In genomic region chr10:86592413-86592812, GRCh38 we compare ENCODE assay signal across 16 cellular contexts.
A peak's percentile ranks its signal among the peaks of the same experiment; 100 is the strongest.
DNase-seq lines count a peak whose midpoint lies in the region; ATAC-seq, FAIRE-seq and TF ChIP-seq lines count a peak whose summit lies in the region.
"Had no signal": no experiment of that assay in that cellular context is flagged by ENCODE, and none has a peak within 500 bp of the region (broad histone marks: within the 10 kb centered on the region; RNA-seq: fewer than 3 reads in every experiment).

No MANE protein-coding gene starts in this region.

- H4K20me1 ChIP-seq in H9 (ENCODE audit: control insufficient read depth, insufficient read depth, insufficient read length) (no peaks in the 10 kb centered on the region), MM.1S (ENCODE audit: insufficient read depth, low read length) (no peaks in the 10 kb centered on the region)
- H4K20me1 ChIP-seq: BLaER1 had no signal

- TF ChIP-seq POLR2A in A549 (IDR thresholded peaks at IDR 0.05; ENCODE audit: low read length) = no peak

- H3K79me1 ChIP-seq in H9 (ENCODE audit: insufficient read depth, low read depth, low read length, poor library complexity, severe bottlenecking) = no peaks in the 10 kb centered on the region

- H3K9me2 ChIP-seq in MM.1S (replicated peaks; ENCODE audit: insufficient read depth, low read length) = no peaks in the 10 kb centered on the region

- H3K4me1 ChIP-seq in A549 = peaks cover 9% of the 10 kb centered on the region; the same call in 2 of the 3 replicates
- no peaks in the 10 kb centered on the region for H3K4me1 ChIP-seq in H9 (ENCODE audit: insufficient read depth, low read length)
- no peaks in the 10 kb centered on the region for H3K4me1 ChIP-seq in MM.1S (ENCODE audit: low read length)
- H3K4me1 ChIP-seq: BLaER1, prostate gland had no signal

- H3K4me3 Mint-ChIP-seq in H9 = no peak overlapping the region

- H3K79me2 ChIP-seq in H9 (ENCODE audit: insufficient read depth, low read length) = no peaks in the 10 kb centered on the region
- no peaks in the 10 kb centered on the region for H3K79me2 ChIP-seq in MM.1S (ENCODE audit: low read length)

- H3K4me3 ChIP-seq in A549 = no peak overlapping the region
- no peak overlapping the region for H3K4me3 ChIP-seq in MM.1S (ENCODE audit: low read length)
- H3K4me3 ChIP-seq: BLaER1, prostate gland had no signal

- H3K4me2 ChIP-seq in A549 (no peak overlapping the region), H9 (ENCODE audit: insufficient read depth, insufficient read length, low read length) (no peak overlapping the region), MM.1S (ENCODE audit: low read depth, low read length) (no peak overlapping the region)
- H3K4me2 ChIP-seq: BLaER1 had no signal

- no peak overlapping the region for H3K56ac ChIP-seq in H9 (ENCODE audit: insufficient read length, low read depth, low read length)

- POLR2A ChIA-PET in A549 (lab: Yijun Ruan, JAX) = no interaction called here

- H2BK20ac ChIP-seq in H9 (ENCODE audit: low read depth, low read length, poor library complexity, severe bottlenecking) = no peak overlapping the region

- TF ChIP-seq RAD21 in A549 (conservative IDR thresholded peaks at IDR 0.05 in 1 of 2, IDR thresholded peaks at IDR 0.05 in 1 of 2) = peak; percentile 22 to 55; a peak in 2 of 5 replicates

- H3K27ac ChIP-seq in A549 = no peak overlapping the region; a peak in 1 of 6 replicates
- H3K27ac ChIP-seq in H9 (ENCODE audit: insufficient read length, low read depth, low read length) = no peak overlapping the region
- no peak overlapping the region for H3K27ac ChIP-seq in VCaP
- no peak overlapping the region for H3K27ac ChIP-seq in MM.1S (ENCODE audit: low read length)
- H3K27ac ChIP-seq: BLaER1, HL-60, prostate gland had no signal

- no peak overlapping the region for H4K91ac ChIP-seq in H9 (ENCODE audit: insufficient read length, low read depth, low read length)

- WGBS in A549 (ENCODE audit: missing lambda C conversion rate) = 62% methylated on average over 4 of the region's 4 CpGs
- WGBS in H9 (ENCODE audit: extremely low coverage, insufficient read length, low lambda C conversion rate) = no CpG with 5 or more reads among the region's 4 CpGs

- H2BK12ac ChIP-seq in H9 (ENCODE audit: insufficient read length, low read depth, low read length) = no peak overlapping the region

- no peak overlapping the region for H2AFZ ChIP-seq in H9 (ENCODE audit: low read length)
- no peak overlapping the region for H2AFZ ChIP-seq in MM.1S (ENCODE audit: low read length)

- no peak overlapping the region for H4K5ac ChIP-seq in H9 (ENCODE audit: insufficient read length, low read depth, low read length)

- H2BK5ac ChIP-seq in H9 (ENCODE audit: insufficient read length, low read length) = no peak overlapping the region

- no peak overlapping the region for H3K9ac ChIP-seq in H9 (ENCODE audit: extremely low read depth, insufficient read length, low read length)
- no peak overlapping the region for H3K9ac ChIP-seq in MM.1S (ENCODE audit: low read length)
- H3K9ac ChIP-seq: BLaER1 had no signal

- H2BK120ac ChIP-seq in H9 (ENCODE audit: low read depth, low read length, poor library complexity, severe bottlenecking) = no peak overlapping the region

- H3K27ac Mint-ChIP-seq in H9 = 0 out of 7 replicates have a peak overlapping the region, but pooled peaks of 2 of the 3 experiments have one; percentile 23 to 61

- H3K23ac ChIP-seq in H9 (ENCODE audit: insufficient read length, low read depth, low read length) = no peak overlapping the region

- no peaks in the 10 kb centered on the region for H3F3A ChIP-seq in MM.1S (ENCODE audit: insufficient read depth, low read length)

- DNase-seq in A549 (ENCODE audit: low read depth in 1 of 2, low spot score in 1 of 2) = peak in 1 of 2 experiments; percentile 51
- DNase-seq in H9 = peak; percentile 51
- peak; percentile 63 for DNase-seq in islet precursor cell
- no peak for DNase-seq in MM.1S
- DNase-seq: activated CD4-positive, alpha-beta T cell treated with anti-CD3 and anti-CD28 coated beads, Interleukin-2, amount 50 U/mL, for 1 hour; MV-4-11; stimulated activated CD4-positive, alpha-beta T cell treated with anti-CD3 and anti-CD28 coated beads, Interleukin-2, amount 100 ng/mL, for 24 hours; stimulated activated naive CD4-positive, alpha-beta T cell had no signal

- H3K36me3 ChIP-seq in MM.1S (replicated peaks; ENCODE audit: insufficient read depth, low read length) = no peaks in the 10 kb centered on the region
- H3K36me3 ChIP-seq: BLaER1, prostate gland had no signal

- no peak overlapping the region for H2AK5ac ChIP-seq in H9 (ENCODE audit: insufficient read length, low read length)

- no peak overlapping the region for H3K14ac ChIP-seq in H9 (ENCODE audit: insufficient read depth, low read length)

- H3T11ph ChIP-seq in H9 (ENCODE audit: low read length) = no peak overlapping the region

- 0 out of 7 replicates have a peak, but pooled peaks cover 0 to 4% (median 0%) of the 10 kb centered on the region in 3 experiments for H3K36me3 Mint-ChIP-seq in H9 (ENCODE audit: insufficient read depth in 1 of 3, low read depth in 3 of 3)

- CTCF ChIA-PET in A549 (lab: Yijun Ruan, JAX) = interaction anchor here (1.1 to 12.5 kb wide), 5 partner anchors 8 to 193 kb away, joined by 3 to 143 read pairs (median 6); no protein-coding TSS in a partner anchor

- no peaks in the 10 kb centered on the region for H3K9me3 ChIP-seq in A549
- H3K9me3 ChIP-seq in H9 (ENCODE audit: control insufficient read depth, low read depth, low read length) = no peaks in the 10 kb centered on the region
- no peaks in the 10 kb centered on the region for H3K9me3 ChIP-seq in MM.1S (replicated peaks; ENCODE audit: insufficient read depth, low read length)
- H3K9me3 ChIP-seq: BLaER1, prostate gland had no signal

- FAIRE-seq in A549 (lab: Jason Lieb, UNC) = no peak
- FAIRE-seq: astrocyte had no signal

- peaks cover 0 to 3% of the 10 kb centered on the region in 2 experiments; a peak in 1 of 4 replicates for H3K4me1 Mint-ChIP-seq in H9

- H3K27me3 Mint-ChIP-seq in H9 (ENCODE audit: low read depth) = peaks cover 3% of the 10 kb centered on the region

- no peak overlapping the region for H4K8ac ChIP-seq in H9 (replicated peaks; ENCODE audit: insufficient read length, low read depth, low read length)

- H2BK15ac ChIP-seq in H9 (ENCODE audit: low read depth, low read length) = no peak overlapping the region

- no peak for TF ChIP-seq EP300 in A549 (IDR thresholded peaks at IDR 0.05)

- no peaks in the 10 kb centered on the region for H3K23me2 ChIP-seq in H9 (ENCODE audit: insufficient read length, low read depth, low read length, poor library complexity, severe bottlenecking)

- no peak; the same call in 2 of the 3 replicates for TF ChIP-seq CTCF in A549 (IDR thresholded peaks at IDR 0.05)
- TF ChIP-seq CTCF in H9 (conservative IDR thresholded peaks at IDR 0.05) = peak; percentile 45; the same call in 2 of the 3 replicates
- TF ChIP-seq CTCF in VCaP (conservative IDR thresholded peaks at IDR 0.05) = peak; percentile 59
- TF ChIP-seq CTCF in MM.1S (IDR thresholded peaks at IDR 0.05; ENCODE audit: low read length) = no peak

- peak; percentile 81 to 90 for ATAC-seq in A549
- ATAC-seq in HG03039 (IDR thresholded peaks at IDR 0.05; ENCODE audit: unreplicated experiment) = no peak
- no peak for ATAC-seq in GM21576 (IDR thresholded peaks at IDR 0.05; ENCODE audit: unreplicated experiment)
- no peak for ATAC-seq in HG03175 (IDR thresholded peaks at IDR 0.05; ENCODE audit: unreplicated experiment)

- no peak overlapping the region for H3K18ac ChIP-seq in H9 (ENCODE audit: insufficient read length, low read depth, low read length)

- no peak overlapping the region for H3K4ac ChIP-seq in H9 (ENCODE audit: low read depth, low read length)

- H3K9me3 Mint-ChIP-seq in H9 = peaks cover 0 to 7% of the 10 kb centered on the region in 2 experiments; a peak in 3 of 5 replicates

- no peaks in the 10 kb centered on the region for H3K27me3 ChIP-seq in H9 (ENCODE audit: insufficient read depth, low read length)
- no peaks in the 10 kb centered on the region for H3K27me3 ChIP-seq in MM.1S (replicated peaks; ENCODE audit: insufficient read depth, low read length)
- H3K27me3 ChIP-seq: BLaER1 had no signal

TF ChIP-seq in A549, 52 proteins besides CTCF, POLR2A, EP300 and RAD21:
- TF ChIP-seq ZNF302 (CRISPR knock-in tag; IDR thresholded peaks at IDR 0.05) = no peak

Comparison
In these comparisons a context has a peak if more than half of its experiments do, and no peak if none do; other contexts are left out.
1. ATAC-seq: peak in A549 (2 of 2); none in HG03039 (single experiment), GM21576 (single experiment) and HG03175 (single experiment).
2. CTCF ChIP-seq: peak in H9 (single experiment) and VCaP (single experiment); none in A549 (single experiment) and MM.1S (single experiment).